12 cellular contexts compared by ENCODE assay signal in the genomic region with DNA sequence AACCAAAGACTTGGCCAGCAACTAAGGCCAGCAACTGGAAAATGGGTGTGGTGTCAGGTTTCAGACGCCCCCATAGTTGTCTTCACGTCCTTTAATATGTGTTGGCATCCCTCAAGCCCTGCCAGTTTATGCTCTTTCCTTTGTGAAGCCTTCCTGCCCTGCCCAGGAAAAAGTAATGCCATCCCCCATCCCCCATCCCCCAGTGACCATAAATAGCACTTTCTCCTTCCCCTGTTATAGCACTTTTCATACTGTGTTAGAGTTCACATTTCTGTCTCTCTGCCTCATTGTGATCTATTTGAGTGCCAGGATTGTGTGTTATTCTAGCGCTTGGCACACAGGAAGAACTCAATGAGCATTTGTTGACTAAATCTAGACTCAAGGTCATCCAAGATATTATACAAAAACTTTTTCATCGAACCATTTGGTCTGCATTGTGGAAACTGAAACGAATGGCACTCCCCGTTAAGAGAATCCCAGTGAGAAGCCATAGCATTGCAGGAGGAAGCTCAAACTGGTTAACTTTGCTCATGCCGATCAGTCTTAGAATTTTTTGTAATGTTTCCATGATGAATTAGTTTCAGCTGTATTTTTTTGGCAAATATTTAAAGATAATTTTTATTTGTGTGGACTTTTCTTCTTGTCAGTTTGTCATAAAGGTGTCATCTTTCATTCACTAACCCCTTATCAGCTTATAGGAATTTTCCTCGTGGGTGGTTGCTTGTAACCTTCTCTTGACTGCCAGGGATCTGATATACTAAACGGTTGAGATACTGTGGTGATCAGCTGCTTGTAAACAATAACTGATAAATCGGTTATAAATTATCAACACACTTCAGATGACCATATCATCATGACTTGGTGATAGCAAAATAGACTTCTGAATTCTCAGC. TPM values are rescaled to one million over a fixed set of nuclear protein-coding genes. Genes with fewer than 3 reads are reported as not detected.
DNase-seq lines count a peak whose midpoint lies in the region; ATAC-seq, FAIRE-seq and TF ChIP-seq lines count a peak whose summit lies in the region.
"Had no signal": no experiment of that assay in that cellular context is flagged by ENCODE, and none has a peak within 500 bp of the region (broad histone marks: within the 10 kb centered on the region; RNA-seq: fewer than 3 reads in every experiment).

No MANE protein-coding gene starts in this region.

- H3K4me3 ChIP-seq in fibroblast of the aortic adventitia (ENCODE audit: low read depth, low read length): no peak overlapping the region
- no peak overlapping the region for H3K4me3 ChIP-seq in sigmoid colon

- no peak for TF ChIP-seq POLR2A in sigmoid colon (IDR thresholded peaks at IDR 0.05)

- H3K4me1 ChIP-seq in sigmoid colon: peaks cover 0 to 100% (median 95%) of the 10 kb centered on the region in 4 donors

- no peaks in the 10 kb centered on the region for H3K27me3 ChIP-seq in sigmoid colon

- peak; percentile 8 for FAIRE-seq in GM19239 (lab: Jason Lieb, UNC)
- FAIRE-seq: frontal cortex had no signal

- no peaks in the 10 kb centered on the region for H3K9me3 ChIP-seq in sigmoid colon

- TF ChIP-seq EP300 in sigmoid colon (IDR thresholded peaks at IDR 0.05): no peak

- peak; percentile 7 for ATAC-seq in SK-N-SH treated with all-trans-retinoic acid at 6 μM for 48 hours
- no peak for ATAC-seq in HG03095 (IDR thresholded peaks at IDR 0.05; ENCODE audit: unreplicated experiment)

- H3K27ac ChIP-seq in sigmoid colon: peak overlapping the region; percentile 29 to 95 (median 62)

- H3K36me3 ChIP-seq in sigmoid colon: no peaks in the 10 kb centered on the region

- DNase-seq in GM19239 (ENCODE audit: insufficient read length, low spot score): no peak
- peak; percentile 40 for DNase-seq in fibroblast of the aortic adventitia (ENCODE audit: low read depth)
- DNase-seq in sigmoid colon: no peak
- no peak for DNase-seq in AG08395 (ENCODE audit: low spot score)
- DNase-seq in head of caudate nucleus: no peak
- DNase-seq in superior temporal gyrus (ENCODE audit: extremely low spot score): no peak
- DNase-seq: activated naive CD4-positive, alpha-beta T cell treated with anti-CD3 and anti-CD28 coated beads, Interleukin-2, amount 50 U/mL, for 16 hours; DMS53; NCI-H69 had no signal

- TF ChIP-seq CTCF in fibroblast of the aortic adventitia (IDR thresholded peaks at IDR 0.05; ENCODE audit: insufficient read depth, low read length) (no peak), sigmoid colon (IDR thresholded peaks at IDR 0.05) (no peak)

- 14 to 55% methylated on average over 10 of the region's 10 CpGs for WGBS in sigmoid colon, 2 donors

- intact Hi-C loops in sigmoid colon (cut with DNase I) (no loop called here), head of caudate nucleus (cut with DNase I) (no loop called here)

TF ChIP-seq in SK-N-SH treated with all-trans-retinoic acid at 6 μM for 48 hours, 23 proteins besides CTCF, POLR2A, EP300 and RAD21:
- TF ChIP-seq CSDC2 (CRISPR knock-in tag; IDR thresholded peaks at IDR 0.05) (no peak), CREB5 (CRISPR knock-in tag; IDR thresholded peaks at IDR 0.05; ENCODE audit: low read depth) (no peak), OSR1 (CRISPR knock-in tag; IDR thresholded peaks at IDR 0.05) (no peak)
- TF ChIP-seq, protein P1, sequence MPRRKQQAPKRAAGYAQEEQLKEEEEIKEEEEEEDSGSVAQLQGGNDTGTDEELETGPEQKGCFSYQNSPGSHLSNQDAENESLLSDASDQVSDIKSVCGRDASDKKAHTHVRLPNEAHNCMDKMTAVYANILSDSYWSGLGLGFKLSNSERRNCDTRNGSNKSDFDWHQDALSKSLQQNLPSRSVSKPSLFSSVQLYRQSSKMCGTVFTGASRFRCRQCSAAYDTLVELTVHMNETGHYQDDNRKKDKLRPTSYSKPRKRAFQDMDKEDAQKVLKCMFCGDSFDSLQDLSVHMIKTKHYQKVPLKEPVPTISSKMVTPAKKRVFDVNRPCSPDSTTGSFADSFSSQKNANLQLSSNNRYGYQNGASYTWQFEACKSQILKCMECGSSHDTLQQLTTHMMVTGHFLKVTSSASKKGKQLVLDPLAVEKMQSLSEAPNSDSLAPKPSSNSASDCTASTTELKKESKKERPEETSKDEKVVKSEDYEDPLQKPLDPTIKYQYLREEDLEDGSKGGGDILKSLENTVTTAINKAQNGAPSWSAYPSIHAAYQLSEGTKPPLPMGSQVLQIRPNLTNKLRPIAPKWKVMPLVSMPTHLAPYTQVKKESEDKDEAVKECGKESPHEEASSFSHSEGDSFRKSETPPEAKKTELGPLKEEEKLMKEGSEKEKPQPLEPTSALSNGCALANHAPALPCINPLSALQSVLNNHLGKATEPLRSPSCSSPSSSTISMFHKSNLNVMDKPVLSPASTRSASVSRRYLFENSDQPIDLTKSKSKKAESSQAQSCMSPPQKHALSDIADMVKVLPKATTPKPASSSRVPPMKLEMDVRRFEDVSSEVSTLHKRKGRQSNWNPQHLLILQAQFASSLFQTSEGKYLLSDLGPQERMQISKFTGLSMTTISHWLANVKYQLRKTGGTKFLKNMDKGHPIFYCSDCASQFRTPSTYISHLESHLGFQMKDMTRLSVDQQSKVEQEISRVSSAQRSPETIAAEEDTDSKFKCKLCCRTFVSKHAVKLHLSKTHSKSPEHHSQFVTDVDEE (CRISPR knock-in tag; IDR thresholded peaks at IDR 0.05): no peak
TF ChIP-seq in SK-N-SH treated with all-trans-retinoic acid at 6 μM for 48 hours: peak in this region for 0.

RNA-seq across cellular contexts. Expression of gene CRIM1, which starts 15.7 kb away (rescaled TPM):
- 100 and 108 TPM in 2 replicates for total RNA-seq in fibroblast of the aortic adventitia (ENCODE audit: low replicate concordance)
- total RNA-seq in sigmoid colon: 100 to 1,000 TPM in 1 of 4 donors, 10 to 100 TPM in 3; 55.6 to 148 (median 64.2) TPM
- polyA plus RNA-seq in sigmoid colon: 10 to 100 TPM in 1 of 3 donors, 1 to 10 TPM in 2; 3.0 to 14.8 (median 3.9) TPM
